1 cellular context compared by ENCODE assay signal in genomic region chr6:37791156-37791919, GRCh38.
TF ChIP-seq lines count a peak whose summit lies in the region.

No MANE protein-coding gene starts in this region.

TF ChIP-seq in neural cell, 6 proteins besides CTCF, POLR2A, EP300 and RAD21:
- TF ChIP-seq POLR2AphosphoS5 (IDR thresholded peaks at IDR 0.05) (no peak), SMC3 (conservative IDR thresholded peaks at IDR 0.05; ENCODE audit: poor library complexity) (peak; percentile 80)
